ENCODE assay signal across 1 cellular context in genomic region chr1:197954718-197955418, GRCh38.
TF ChIP-seq lines count a peak whose summit lies in the region.

No MANE protein-coding gene starts in this region.

TF ChIP-seq in SK-N-SH, 30 proteins besides CTCF, POLR2A, EP300 and RAD21 (continued from another document):
- no peak for TF ChIP-seq USF2 (IDR thresholded peaks at IDR 0.05; ENCODE audit: borderline replicate concordance, low read depth, low read length)
